ENCODE assay signal across 8 cellular contexts in genomic region chr5:65928341-65928752, GRCh38. TPM values are rescaled to one million over a fixed set of nuclear protein-coding genes. Genes with fewer than 3 reads are reported as not detected.
DNase-seq lines count a peak whose midpoint lies in the region; ATAC-seq and TF ChIP-seq lines count a peak whose summit lies in the region.

No MANE protein-coding gene starts in this region.

- H3K4me2 ChIP-seq in mammary epithelial cell (ENCODE audit: insufficient read depth, low read depth, low read length): peak overlapping the region; percentile 94

- CTCF ChIA-PET in mammary epithelial cell (lab: Charles Lee; ENCODE audit: low non-redundant PET): no interaction called here

- DNase-seq in HL-60 (ENCODE audit: low read depth in 1 of 2, low spot score in 1 of 2) (no peak), mammary epithelial cell (peak; percentile 17), NCI-H128 (lab: John Stamatoyannopoulos, UW; ENCODE audit: unreplicated experiment) (no peak), caudate nucleus (lab: John Stamatoyannopoulos, UW) (no peak)
- DNase-seq in stimulated activated CD4-positive, alpha-beta T cell treated with anti-CD3 and anti-CD28 coated beads, Interleukin-2, amount 100 ng/mL, for 48 hours: no peak

- H4K20me1 ChIP-seq in mammary epithelial cell (ENCODE audit: insufficient read depth, low read length): no peaks in the 10 kb centered on the region

- H3K27me3 ChIP-seq in ACC112 (ENCODE audit: insufficient read depth, low read length) (no peaks in the 10 kb centered on the region), HL-60 (ENCODE audit: insufficient read depth, poor library complexity, severe bottlenecking) (no peaks in the 10 kb centered on the region), mammary epithelial cell (ENCODE audit: insufficient read depth, low read length) (no peaks in the 10 kb centered on the region), mononuclear cell (ENCODE audit: insufficient read depth, low read length) (no peaks in the 10 kb centered on the region)

- H3K9me3 ChIP-seq in mammary epithelial cell (replicated peaks; ENCODE audit: insufficient read depth, low read length) (no peaks in the 10 kb centered on the region), mononuclear cell (ENCODE audit: low read depth, low read length) (no peaks in the 10 kb centered on the region)

- no peak for ATAC-seq in GM18870 (IDR thresholded peaks at IDR 0.05; ENCODE audit: unreplicated experiment)

- peaks cover 4% of the 10 kb centered on the region; the same call in 1 of the 2 replicates for H3K36me3 ChIP-seq in ACC112 (ENCODE audit: insufficient read depth, low read length)
- peaks cover under 1% of the 10 kb centered on the region for H3K36me3 ChIP-seq in mammary epithelial cell (ENCODE audit: insufficient read depth, low read length)

- dilution Hi-C loops in mammary epithelial cell (cut with HindIII; ENCODE audit: low sequenced_read_pairs): no loop called here

- peaks cover 7% of the 10 kb centered on the region for H3K4me1 ChIP-seq in ACC112 (ENCODE audit: control insufficient read depth, insufficient read depth, low read length, unreplicated experiment)
- H3K4me1 ChIP-seq in mammary epithelial cell (ENCODE audit: insufficient read depth, low read length): peaks cover 4% of the 10 kb centered on the region
- peaks cover 35% of the 10 kb centered on the region for H3K4me1 ChIP-seq in mononuclear cell (ENCODE audit: insufficient read depth, low read length)

- H3K9ac ChIP-seq in mammary epithelial cell (ENCODE audit: insufficient read depth, low read length): peak overlapping the region; percentile 98

- in situ Hi-C loops in mammary epithelial cell (cut with MboI; ENCODE audit: low sequenced_read_pairs in 2 of 2): no loop called here

- TF ChIP-seq CTCF in HL-60 (IDR thresholded peaks at IDR 0.05; ENCODE audit: insufficient read depth, low read length): no peak
- TF ChIP-seq CTCF in mammary epithelial cell (conservative IDR thresholded peaks at IDR 0.05 in 1 of 2, IDR thresholded peaks at IDR 0.05 in 1 of 2; ENCODE audit: extremely low read depth in 1 of 2, insufficient read depth in 1 of 2, low read depth in 1 of 2, low read length in 2 of 2): no peak

- WGBS in mammary epithelial cell (ENCODE audit: low coverage, missing lambda C conversion rate): 8% methylated on average over 5 of the region's 5 CpGs

- no TSS peak for BruUV-seq in mammary epithelial cell (replicated peaks; lab: Mats Ljungman, UMichigan)

- H3K79me2 ChIP-seq in ACC112 (ENCODE audit: control insufficient read depth, insufficient read depth, low read length, unreplicated experiment): peaks cover 69% of the 10 kb centered on the region
- H3K79me2 ChIP-seq in mammary epithelial cell (ENCODE audit: insufficient read depth, low read length): peaks cover 77% of the 10 kb centered on the region

- no peak overlapping the region for H2AFZ ChIP-seq in ACC112 (ENCODE audit: low read length, unreplicated experiment)
- no peak overlapping the region for H2AFZ ChIP-seq in mammary epithelial cell (ENCODE audit: low read depth, low read length)

- peak overlapping the region; percentile 16 for H3K27ac ChIP-seq in ACC112 (ENCODE audit: low read depth, low read length)
- H3K27ac ChIP-seq in HL-60 (replicated peaks): no peak overlapping the region
- peak overlapping the region; percentile 94 for H3K27ac ChIP-seq in mammary epithelial cell (ENCODE audit: insufficient read depth, low read depth, low read length)
- no peak overlapping the region for H3K27ac ChIP-seq in caudate nucleus (ENCODE audit: low read depth, low read length)

- peak overlapping the region; percentile 93 for H3K4me3 ChIP-seq in ACC112 (ENCODE audit: low read depth, low read length)
- H3K4me3 ChIP-seq in HL-60 (replicated peaks; ENCODE audit: insufficient read depth, low read length): peak overlapping the region; percentile 59
- peak overlapping the region; percentile 85 to 97 (median 86) for H3K4me3 ChIP-seq in mammary epithelial cell (replicated peaks in 1 of 3; ENCODE audit: insufficient read depth in 1 of 3, low read depth in 2 of 3, low read length in 3 of 3)
- peak overlapping the region; percentile 94 for H3K4me3 ChIP-seq in mononuclear cell (ENCODE audit: low read length)

- intact Hi-C loops in mammary epithelial cell (cut with micrococcal nuclease): loop anchor here (1.0 to 5.0 kb wide), 5 partner anchors 39 to 216 kb away; partner anchors contain the start of genes NLN, SGTB and SREK1

RNA-seq across cellular contexts. Expression of gene ERBIN, which starts 2.0 kb away (rescaled TPM):
- total RNA-seq in mammary epithelial cell: 100 to 1,000 TPM in 1 of 2 donors, 10 to 100 TPM in 1; 65.8 to 102 TPM
- polyA plus RNA-seq in mammary epithelial cell: 18.1 TPM
- polyA minus RNA-seq in mammary epithelial cell: 46.1 TPM
- 146 TPM for total RNA-seq in mononuclear cell

Comparison
In these comparisons a context has a peak if more than half of its experiments do, and no peak if none do; other contexts are left out.
1. H3K27ac ChIP-seq: peak in ACC112 (single experiment) and mammary epithelial cell (single experiment); none in HL-60 (single experiment) and caudate nucleus (single experiment).
2. Peak in every context shown above with its lines, with median percentiles within 50 percentile points of each other: H3K4me3 ChIP-seq.